10 cellular contexts compared by ENCODE assay signal in the genomic region with DNA sequence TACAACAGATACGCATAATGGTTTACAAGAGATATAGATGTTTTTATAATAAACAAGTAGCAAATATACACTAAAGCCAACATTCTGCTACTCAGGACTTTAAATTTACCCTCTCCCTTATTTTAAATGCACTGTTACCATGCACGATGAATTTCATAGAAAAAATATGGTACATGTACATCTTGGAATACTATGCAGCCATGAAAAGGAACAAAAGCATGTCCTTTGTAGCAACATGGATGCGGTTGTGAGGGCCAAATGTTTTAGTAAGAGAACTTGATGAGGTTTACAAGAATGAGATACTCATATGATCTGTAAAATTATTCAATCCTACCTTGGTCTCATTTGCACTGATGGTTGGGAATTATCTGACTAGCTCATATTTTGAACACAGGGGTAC.
"Had no signal": no experiment of that assay in that cellular context is flagged by ENCODE, and none has a peak within 500 bp of the region (broad histone marks: within the 10 kb centered on the region; RNA-seq: fewer than 3 reads in every experiment).

No MANE protein-coding gene starts in this region.

- H3K27ac Mint-ChIP-seq: GM23338, H9, HFFc6 had no signal

- H3K9me3 ChIP-seq: HAP-1 had no signal

- H3K4me1 Mint-ChIP-seq: GM23338, H9 had no signal

- ATAC-seq: GM23338, HCT116 had no signal

- H3K9ac ChIP-seq: GM23248 had no signal

- H3K4me2 ChIP-seq: GM23338 had no signal

- H3K36me3 ChIP-seq: HAP-1 had no signal

- H3K4me3 ChIP-seq: GM23248, GM23338, HAP-1 had no signal

- H3K27ac ChIP-seq: GM23248 had no signal

- FAIRE-seq: H54 had no signal

- H2AFZ ChIP-seq: GM23248, GM23338 had no signal

- H3K4me1 ChIP-seq: HAP-1 had no signal

- DNase-seq: GM23248, GOT3, H7, H9, HCEC 1CT, HFFc6 had no signal

- H3K4me3 Mint-ChIP-seq: GM23338, H9, HFFc6 had no signal
